ENCODE assay signal across 8 cellular contexts in the genomic region with DNA sequence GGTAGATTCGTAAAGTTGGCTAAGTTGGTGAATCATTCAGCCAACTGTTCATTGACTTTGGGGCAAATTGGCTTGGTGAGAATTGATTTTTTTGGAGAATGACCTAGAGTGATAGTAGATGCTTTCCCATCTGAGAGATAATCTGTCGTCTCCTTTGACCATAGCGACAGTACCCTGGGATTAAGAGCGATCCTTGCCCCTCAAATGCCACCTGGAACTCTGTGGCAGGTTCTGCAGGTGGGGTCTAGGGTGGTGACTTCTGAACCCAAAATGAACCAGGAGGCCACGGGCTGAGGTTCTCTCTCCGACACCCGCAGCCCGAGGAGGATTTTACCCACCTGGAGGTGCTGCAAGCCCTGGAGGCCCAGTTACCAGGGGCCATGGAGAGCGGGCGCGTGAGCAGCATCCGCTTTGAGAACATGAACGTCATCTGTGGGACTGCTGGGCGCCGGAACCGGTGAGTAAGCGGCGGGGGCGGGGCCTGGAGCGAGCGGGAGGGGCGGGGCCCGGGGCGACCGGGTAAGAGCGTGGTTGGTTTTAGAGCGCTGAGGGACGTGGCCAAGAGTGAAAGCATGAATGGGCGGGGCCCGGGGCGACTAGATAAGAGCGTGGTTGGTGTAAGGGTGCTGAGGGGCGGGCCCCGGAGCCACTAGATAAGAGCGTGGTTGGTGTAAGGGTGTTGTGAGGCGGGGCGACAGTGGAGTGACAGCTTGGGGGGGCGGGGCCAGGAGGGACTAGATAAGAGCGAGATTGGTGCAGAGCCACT.
DNase-seq lines count a peak whose midpoint lies in the region; ATAC-seq and TF ChIP-seq lines count a peak whose summit lies in the region.

No MANE protein-coding gene starts in this region.

- H3K27ac Mint-ChIP-seq in nephron, result peak overlapping the region; percentile 77 to 97 (median 96)
- H3K27ac Mint-ChIP-seq in stimulated activated naive B cell treated with anti-CD40 and anti-IgM and Interleukin-4, amounts not matched to agents 10 μg/mL and 1 μg/mL and 100 μg/mL, for 72 hours, result peak overlapping the region; percentile 94

- peak; percentile 93 for DNase-seq in DMS153 (lab: John Stamatoyannopoulos, UW)
- peak; percentile 62 for DNase-seq in activated T-helper 9 cell treated with anti-CD3 and anti-CD28 coated beads, Interleukin-2, amount 50 U/mL, for 16 hours (ENCODE audit: low read depth)
- peak; percentile 85 for DNase-seq in fibroblast of peridontal ligament (ENCODE audit: extremely low read depth)
- DNase-seq in stimulated activated naive B cell treated with anti-CD40 and anti-IgM and Interleukin-4, amounts not matched to agents 10 μg/mL and 1 μg/mL and 100 μg/mL, for 72 hours, result peak; percentile 92

- no peaks in the 10 kb centered on the region for H3K9me3 Mint-ChIP-seq in nephron
- H3K9me3 Mint-ChIP-seq in stimulated activated naive B cell treated with anti-CD40 and anti-IgM and Interleukin-4, amounts not matched to agents 10 μg/mL and 1 μg/mL and 100 μg/mL, for 72 hours, result peaks cover 10 to 24% of the 10 kb centered on the region in 2 donors

- peak; percentile 51 for ATAC-seq in HG03565 (IDR thresholded peaks at IDR 0.05; ENCODE audit: unreplicated experiment)
- peak; percentile 92 to 93 for ATAC-seq in stimulated activated naive B cell treated with anti-CD40 and anti-IgM and Interleukin-4, amounts not matched to agents 10 μg/mL and 1 μg/mL and 100 μg/mL, for 72 hours (replicated peaks)
- ATAC-seq in GM18909 (IDR thresholded peaks at IDR 0.05; ENCODE audit: poor library complexity, unreplicated experiment), result no peak

- peaks cover 25% of the 10 kb centered on the region for H3K27me3 Mint-ChIP-seq in nephron (ENCODE audit: low read depth)
- H3K27me3 Mint-ChIP-seq in stimulated activated naive B cell treated with anti-CD40 and anti-IgM and Interleukin-4, amounts not matched to agents 10 μg/mL and 1 μg/mL and 100 μg/mL, for 72 hours, result peaks cover 62 to 88% of the 10 kb centered on the region in 2 donors

- peak; percentile 65; the same call in 1 of the 2 replicates for TF ChIP-seq POLR2A in Raji (IDR thresholded peaks at IDR 0.05; ENCODE audit: insufficient read depth, low read depth, low read length)

- peaks cover 16% of the 10 kb centered on the region for H3K4me1 Mint-ChIP-seq in nephron
- peaks cover 7 to 12% of the 10 kb centered on the region in 2 donors for H3K4me1 Mint-ChIP-seq in stimulated activated naive B cell treated with anti-CD40 and anti-IgM and Interleukin-4, amounts not matched to agents 10 μg/mL and 1 μg/mL and 100 μg/mL, for 72 hours

- H3K4me3 Mint-ChIP-seq in nephron, result peak overlapping the region; percentile 90 to 95 (median 93)
- H3K4me3 Mint-ChIP-seq in stimulated activated naive B cell treated with anti-CD40 and anti-IgM and Interleukin-4, amounts not matched to agents 10 μg/mL and 1 μg/mL and 100 μg/mL, for 72 hours, result peak overlapping the region; percentile 87 to 92

- TF ChIP-seq CTCF in nephron (IDR thresholded peaks at IDR 0.05; ENCODE audit: unreplicated experiment in 3 of 3), result no peak

- peaks cover 4% of the 10 kb centered on the region for H3K36me3 Mint-ChIP-seq in nephron (ENCODE audit: low read depth)
- H3K36me3 Mint-ChIP-seq in stimulated activated naive B cell treated with anti-CD40 and anti-IgM and Interleukin-4, amounts not matched to agents 10 μg/mL and 1 μg/mL and 100 μg/mL, for 72 hours, result peaks cover 8 to 13% of the 10 kb centered on the region in 2 donors
